22 cellular contexts compared by ENCODE assay signal in genomic region chr12:125329239-125330238, GRCh38.
A peak's percentile ranks its signal among the peaks of the same experiment; 100 is the strongest.
DNase-seq lines count a peak whose midpoint lies in the region; ATAC-seq and TF ChIP-seq lines count a peak whose summit lies in the region.
"Had no signal": no experiment of that assay in that cellular context is flagged by ENCODE, and none has a peak within 500 bp of the region (broad histone marks: within the 10 kb centered on the region; RNA-seq: fewer than 3 reads in every experiment).

No MANE protein-coding gene starts in this region.

- no peak overlapping the region for H3K27ac Mint-ChIP-seq in type B pancreatic cell
- H3K27ac Mint-ChIP-seq: activated CD8-positive, alpha-beta memory T cell treated with anti-CD3 and anti-CD28 coated beads, Interleukin-2, amount 10 ng/mL, durations not matched to agents 7 days and 5 days; activated naive CD8-positive, alpha-beta T cell treated with anti-CD3 and anti-CD28 coated beads, Interleukin-2, amount 10 ng/mL, durations not matched to agents 7 days and 5 days; activated T-helper 2 cell treated with anti-CD3 and anti-CD28 coated beads, Interferon-gamma antibody, Interleukin-2, Interleukin-4, amounts not matched to agents 10 μg/mL and 5 μg/mL and 100 μg/mL, durations not matched to agents 14 hours and 24 hours and 36 hours had no signal

- peaks cover 4% of the 10 kb centered on the region for H3K9me3 Mint-ChIP-seq in type B pancreatic cell
- H3K9me3 Mint-ChIP-seq: activated naive CD8-positive, alpha-beta T cell treated with anti-CD3 and anti-CD28 coated beads, Interleukin-2, amount 10 ng/mL, durations not matched to agents 7 days and 5 days; activated T-helper 2 cell treated with anti-CD3 and anti-CD28 coated beads, Interferon-gamma antibody, Interleukin-2, Interleukin-4, amounts not matched to agents 10 μg/mL and 5 μg/mL and 100 μg/mL, durations not matched to agents 14 hours and 24 hours and 36 hours had no signal

- H3K9ac ChIP-seq in iPS-20b (ENCODE audit: low read depth, low read length) = peak overlapping the region; percentile 37; the same call in 1 of the 2 replicates

- H3K4me3 ChIP-seq in iPS-20b (ENCODE audit: low read length) = peak overlapping the region; percentile 47
- no peak overlapping the region for H3K4me3 ChIP-seq in psoas muscle
- H3K4me3 ChIP-seq: breast epithelium, ovary, tibial nerve had no signal

- H3K4me1 ChIP-seq in iPS-20b (ENCODE audit: insufficient read depth, low read length) (peaks cover 26% of the 10 kb centered on the region), psoas muscle (no peaks in the 10 kb centered on the region)

- H3K36me3 Mint-ChIP-seq in type B pancreatic cell = no peaks in the 10 kb centered on the region
- H3K36me3 Mint-ChIP-seq: activated CD8-positive, alpha-beta memory T cell treated with anti-CD3 and anti-CD28 coated beads, Interleukin-2, amount 10 ng/mL, durations not matched to agents 7 days and 5 days; activated naive CD8-positive, alpha-beta T cell treated with anti-CD3 and anti-CD28 coated beads, Interleukin-2, amount 10 ng/mL, durations not matched to agents 7 days and 5 days had no signal

- WGBS in psoas muscle, 3 donors = 73 to 78% (median 74%) methylated on average over 21 of the region's 21 CpGs

- ATAC-seq in GM18861 (IDR thresholded peaks at IDR 0.05; ENCODE audit: unreplicated experiment) = no peak
- no peak for ATAC-seq in psoas muscle
- ATAC-seq: activated CD8-positive, alpha-beta memory T cell treated with anti-CD3 and anti-CD28 coated beads, Interleukin-2, amount 10 ng/mL, durations not matched to agents 7 days and 5 days; esophagus mucosa; left ventricle myocardium superior; Panc1; stimulated activated naive CD8-positive, alpha-beta T cell treated with anti-CD3 and anti-CD28 coated beads, Interleukin-15, Interleukin-2, amounts not matched to agents 100 U/mL and 50 U/mL, for 24 hours had no signal

- intact Hi-C loops in psoas muscle (cut with DNase I) = loop anchor here in 1 of 2 donors (2.0 kb wide), 1 partner anchor 73 kb away; no protein-coding TSS in a partner anchor

- H3K36me3 ChIP-seq in iPS-20b (ENCODE audit: insufficient read depth, low read depth, low read length) (no peaks in the 10 kb centered on the region), psoas muscle (ENCODE audit: insufficient read depth in 1 of 2, low read depth in 1 of 2) (no peaks in the 10 kb centered on the region)
- H3K36me3 ChIP-seq: breast epithelium, ovary, tibial nerve had no signal

- TF ChIP-seq CTCF in type B pancreatic cell (conservative IDR thresholded peaks at IDR 0.05) = peak; percentile 57
- TF ChIP-seq CTCF in psoas muscle (IDR thresholded peaks at IDR 0.05) = no peak

- H3K9me3 ChIP-seq in iPS-20b (ENCODE audit: insufficient read depth, low read depth, low read length) (no peaks in the 10 kb centered on the region), psoas muscle (no peaks in the 10 kb centered on the region)
- H3K9me3 ChIP-seq: ovary had no signal

- DNase-seq in LHCN-M2 (ENCODE audit: low read depth) (peak; percentile 5), astrocyte of the hippocampus (ENCODE audit: low read depth, low spot score) (peak; percentile 17), type B pancreatic cell (ENCODE audit: extremely low spot score, unreplicated experiment) (no peak), middle frontal gyrus (ENCODE audit: extremely low spot score, low spot score) (no peak), psoas muscle (no peak)
- DNase-seq: activated CD8-positive, alpha-beta memory T cell treated with anti-CD3 and anti-CD28 coated beads, Interleukin-2, amount 10 ng/mL, durations not matched to agents 7 days and 5 days; activated naive CD8-positive, alpha-beta T cell treated with anti-CD3 and anti-CD28 coated beads, Interleukin-2, amount 10 ng/mL, durations not matched to agents 7 days and 5 days; dermis blood vessel endothelial cell; EL; Kasumi-1; left ventricle myocardium superior; ovary; stimulated activated CD4-positive, alpha-beta T cell treated with anti-CD3 and anti-CD28 coated beads, Interleukin-2, amount 100 ng/mL, for 24 hours; stimulated activated naive CD8-positive, alpha-beta T cell treated with anti-CD3 and anti-CD28 coated beads, Interleukin-15, Interleukin-2, amounts not matched to agents 100 U/mL and 50 U/mL, for 24 hours; T1000 had no signal

- peaks cover 58% of the 10 kb centered on the region for H3K27me3 Mint-ChIP-seq in type B pancreatic cell

- peaks cover 5% of the 10 kb centered on the region for H3K4me1 Mint-ChIP-seq in type B pancreatic cell (ENCODE audit: unreplicated experiment)
- H3K4me1 Mint-ChIP-seq: activated CD8-positive, alpha-beta memory T cell treated with anti-CD3 and anti-CD28 coated beads, Interleukin-2, amount 10 ng/mL, durations not matched to agents 7 days and 5 days; activated naive CD8-positive, alpha-beta T cell treated with anti-CD3 and anti-CD28 coated beads, Interleukin-2, amount 10 ng/mL, durations not matched to agents 7 days and 5 days had no signal

- peak overlapping the region; percentile 46 for H3K4me3 Mint-ChIP-seq in type B pancreatic cell
- H3K4me3 Mint-ChIP-seq: activated CD8-positive, alpha-beta memory T cell treated with anti-CD3 and anti-CD28 coated beads, Interleukin-2, amount 10 ng/mL, durations not matched to agents 7 days and 5 days; activated naive CD8-positive, alpha-beta T cell treated with anti-CD3 and anti-CD28 coated beads, Interleukin-2, amount 10 ng/mL, durations not matched to agents 7 days and 5 days had no signal

- H3K27ac ChIP-seq in iPS-20b (ENCODE audit: low read length) (peak overlapping the region; percentile 43), psoas muscle (no peak overlapping the region)
- H3K27ac ChIP-seq: breast epithelium, ovary had no signal

- no peaks in the 10 kb centered on the region for H3K27me3 ChIP-seq in iPS-20b (ENCODE audit: insufficient read depth, low read length)
- peaks cover 0 to 25% (median 12%) of the 10 kb centered on the region in 3 donors for H3K27me3 ChIP-seq in psoas muscle (ENCODE audit: insufficient read depth in 3 of 3, low read length in 2 of 3)
- H3K27me3 ChIP-seq: ovary had no signal

Comparison
In these comparisons a context has a peak if more than half of its experiments do, and no peak if none do; other contexts are left out.
1. DNase-seq: peak in LHCN-M2 (single experiment) and astrocyte of the hippocampus (single experiment); none in type B pancreatic cell (single experiment), middle frontal gyrus (single experiment) and psoas muscle (0 of 2).